Comparison of ENCODE assay signal across 8 cellular contexts in the genomic region with DNA sequence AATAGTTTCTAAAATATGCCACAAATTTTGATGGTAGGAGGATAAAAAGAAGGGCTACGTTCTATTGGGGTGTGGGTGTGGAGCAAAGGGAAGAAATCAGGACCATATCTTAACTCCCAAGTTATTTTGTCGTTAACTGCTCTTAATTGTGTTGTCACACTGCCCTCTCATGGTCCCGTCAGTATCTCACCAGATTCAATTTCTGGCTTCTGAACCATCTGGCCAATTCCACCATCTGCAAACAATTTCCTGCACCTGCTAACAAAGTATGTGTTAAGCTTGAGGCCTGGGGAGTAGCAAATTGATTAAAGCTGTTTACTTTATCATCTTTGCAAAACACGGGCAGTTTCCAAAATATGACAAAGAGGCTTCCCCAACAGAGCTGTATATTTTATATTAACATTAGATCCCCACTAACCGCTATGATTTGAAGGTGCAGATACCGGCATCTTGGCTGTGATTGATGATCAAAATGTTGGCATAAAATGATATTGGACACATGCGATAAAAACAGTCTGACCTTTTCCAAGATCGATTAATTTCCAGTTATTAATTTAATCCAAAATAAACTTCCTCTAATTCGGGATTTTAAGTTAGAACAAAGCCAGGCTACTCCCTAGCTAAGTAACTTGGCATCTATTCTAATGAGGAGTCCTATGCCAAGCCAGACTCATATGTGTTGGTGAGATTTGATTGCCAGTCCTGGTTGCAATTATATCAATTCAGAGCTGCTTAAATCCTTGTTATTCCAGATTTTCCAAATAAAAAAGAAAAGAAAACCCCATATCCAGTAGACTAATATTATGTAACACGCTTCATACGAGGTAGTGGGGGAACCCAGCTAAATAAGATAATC. TPM values are rescaled to one million over a fixed set of nuclear protein-coding genes. Genes with fewer than 3 reads are reported as not detected.
DNase-seq lines count a peak whose midpoint lies in the region; ATAC-seq and TF ChIP-seq lines count a peak whose summit lies in the region.

No MANE protein-coding gene starts in this region.

- H3K36me3 ChIP-seq in MG63 (no peaks in the 10 kb centered on the region), Peyer's patch (no peaks in the 10 kb centered on the region), endodermal cell (ENCODE audit: control insufficient read depth, insufficient read depth, low read length) (no peaks in the 10 kb centered on the region)

- no peaks in the 10 kb centered on the region for H3K27me3 ChIP-seq in MG63
- no peaks in the 10 kb centered on the region for H3K27me3 ChIP-seq in Peyer's patch
- H3K27me3 ChIP-seq in endodermal cell (ENCODE audit: control insufficient read depth, insufficient read depth, low read length, poor library complexity, severe bottlenecking): no peaks in the 10 kb centered on the region

- H3K27ac Mint-ChIP-seq in endodermal cell: no peak overlapping the region
- no peak overlapping the region for H3K27ac Mint-ChIP-seq in memory B cell

- H3K4me1 ChIP-seq in Peyer's patch: no peaks in the 10 kb centered on the region
- H3K4me1 ChIP-seq in endodermal cell (ENCODE audit: control insufficient read depth, insufficient read depth, low read length): no peaks in the 10 kb centered on the region

- peaks cover 5% of the 10 kb centered on the region for H3K27me3 Mint-ChIP-seq in endodermal cell (ENCODE audit: insufficient read depth)
- no peaks in the 10 kb centered on the region for H3K27me3 Mint-ChIP-seq in memory B cell

- peaks cover 26% of the 10 kb centered on the region for H3K9me3 Mint-ChIP-seq in endodermal cell
- H3K9me3 Mint-ChIP-seq in memory B cell: peaks cover 8% of the 10 kb centered on the region

- TF ChIP-seq POLR2A in Peyer's patch (IDR thresholded peaks at IDR 0.05): no peak

- DNase-seq in MG63 (peak; percentile 53), Peyer's patch (peak in 1 of 3 donors; percentile 61), endodermal cell (peak; percentile 79), memory B cell (ENCODE audit: low spot score in 2 of 2) (peak in 1 of 2 donors; percentile 22)

- H3K9ac ChIP-seq in endodermal cell (ENCODE audit: extremely low read depth, low read length, poor library complexity, severe bottlenecking): no peak overlapping the region

- H3K9me3 ChIP-seq in MG63 (no peaks in the 10 kb centered on the region; the same call in 1 of the 2 replicates), Peyer's patch (peaks cover 0 to 5% (median 0%) of the 10 kb centered on the region in 4 donors), endodermal cell (ENCODE audit: control insufficient read depth, low read length) (peaks cover 14% of the 10 kb centered on the region)

- ATAC-seq in memory B cell (ENCODE audit: low read depth) (peak; percentile 14), HG03521 (IDR thresholded peaks at IDR 0.05; ENCODE audit: unreplicated experiment) (no peak)
- no peak for ATAC-seq in activated CD4-positive, CD25-positive, alpha-beta regulatory T cell treated with anti-CD3 and anti-CD28 coated beads, Interleukin-2, amount 50 U/mL, for 24 hours

- 70 to 93% methylated on average over 2 to 10 of the region's 11 CpGs for WGBS in endodermal cell (ENCODE audit: insufficient coverage in 1 of 2, insufficient read length in 1 of 2), 2 experiments

- H3K27ac ChIP-seq in 22Rv1 (no peak overlapping the region), Peyer's patch (no peak overlapping the region), endodermal cell (ENCODE audit: low read depth, low read length) (no peak overlapping the region)

- H3K4me1 Mint-ChIP-seq in endodermal cell (peaks cover 1% of the 10 kb centered on the region), memory B cell (peaks cover 11% of the 10 kb centered on the region)

- no peak overlapping the region for H3K4me3 ChIP-seq in MG63
- no peak overlapping the region for H3K4me3 ChIP-seq in Peyer's patch
- H3K4me3 ChIP-seq in endodermal cell (ENCODE audit: low read length): no peak overlapping the region

- H3K4me3 Mint-ChIP-seq in endodermal cell: no peak overlapping the region
- H3K4me3 Mint-ChIP-seq in memory B cell: no peak overlapping the region

- H3K36me3 Mint-ChIP-seq in endodermal cell (ENCODE audit: low read depth) (no peaks in the 10 kb centered on the region), memory B cell (peaks cover 2% of the 10 kb centered on the region)

- TF ChIP-seq CTCF in 22Rv1 (IDR thresholded peaks at IDR 0.05): peak; percentile 80
- peak; percentile 57 for TF ChIP-seq CTCF in GM12872 (IDR thresholded peaks at IDR 0.05; ENCODE audit: insufficient read depth, low read depth, low read length)
- peak in 4 of 6 experiments; percentile 31 to 70 (median 64) for TF ChIP-seq CTCF in Peyer's patch (IDR thresholded peaks at IDR 0.05)
- peak; percentile 99 for TF ChIP-seq CTCF in endodermal cell (conservative IDR thresholded peaks at IDR 0.05)

RNA-seq across cellular contexts. Expression of a gene that starts 6.9 kb away (rescaled TPM):
- 73.7 and 89.9 TPM in 2 replicates for total RNA-seq in MG63 (2014; rRNA removed; shearing (Covaris generic); ENCODE audit: low replicate concordance)
- total RNA-seq in Peyer's patch: 10 to 100 TPM; 30.6 to 91.6 (median 50.0) TPM
- 100 to 1,000 TPM; 100 to 156 TPM for total RNA-seq in endodermal cell
- 74.7 TPM for polyA plus RNA-seq in endodermal cell (2013, experiment 1 of 2)
- 74.6 TPM for polyA plus RNA-seq in endodermal cell (2013, experiment 2 of 2)
